ENCODE assay signal across 11 cellular contexts in the genomic region with DNA sequence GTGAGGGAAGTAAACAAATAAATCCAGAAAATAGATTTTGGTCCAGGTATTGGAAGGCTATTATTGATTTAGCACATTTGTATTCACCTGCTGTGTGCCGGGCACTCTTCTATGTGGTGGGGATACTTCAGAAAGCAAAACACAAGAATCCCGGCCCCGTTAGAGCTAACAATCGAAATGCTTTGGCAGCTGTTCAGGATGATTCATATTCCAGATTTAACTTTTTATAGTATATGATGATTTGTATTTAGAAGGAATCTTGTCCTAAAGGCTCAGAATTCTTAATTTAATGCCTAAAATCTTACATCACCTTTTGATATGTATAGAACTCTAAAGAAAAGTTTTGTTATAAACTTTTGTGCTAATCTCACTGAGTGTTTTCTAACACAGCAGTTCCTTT. TPM values are rescaled to one million over a fixed set of nuclear protein-coding genes. Genes with fewer than 3 reads are reported as not detected.
DNase-seq lines count a peak whose midpoint lies in the region; ATAC-seq and TF ChIP-seq lines count a peak whose summit lies in the region.
"Had no signal": no experiment of that assay in that cellular context is flagged by ENCODE, and none has a peak within 500 bp of the region (broad histone marks: within the 10 kb centered on the region; RNA-seq: fewer than 3 reads in every experiment).

No MANE protein-coding gene starts in this region.

- 71% methylated on average over 4 of the region's 4 CpGs for WGBS in mesenchymal stem cell

- H4K91ac ChIP-seq in mesenchymal stem cell (ENCODE audit: low read length), result no peak overlapping the region

- TF ChIP-seq POLR2A in uterus (IDR thresholded peaks at IDR 0.05), result no peak

- H2BK12ac ChIP-seq in mesenchymal stem cell (ENCODE audit: low read length in 2 of 2), result no peak overlapping the region

- TF ChIP-seq CTCF in chondrocyte (IDR thresholded peaks at IDR 0.05) (no peak), uterus (IDR thresholded peaks at IDR 0.05) (no peak)

- no peak overlapping the region for H3K18ac ChIP-seq in mesenchymal stem cell (ENCODE audit: low read depth in 1 of 2, low read length in 2 of 2)

- H2BK5ac ChIP-seq in mesenchymal stem cell (ENCODE audit: low read depth, low read length, poor library complexity, severe bottlenecking), result no peak overlapping the region

- H2BK15ac ChIP-seq in mesenchymal stem cell (ENCODE audit: low read depth, poor library complexity, severe bottlenecking), result no peak overlapping the region

- peak overlapping the region; percentile 67 for H3K9ac ChIP-seq in mesenchymal stem cell (ENCODE audit: low read length)

- no peaks in the 10 kb centered on the region for H3K9me3 Mint-ChIP-seq in chondrocyte (ENCODE audit: low read depth)
- H3K9me3 Mint-ChIP-seq: memory B cell had no signal

- H2AFZ ChIP-seq in mesenchymal stem cell (ENCODE audit: low read depth, low read length), result no peak overlapping the region

- H3K4me1 Mint-ChIP-seq in chondrocyte (ENCODE audit: low read depth), result peaks cover 35% of the 10 kb centered on the region
- H3K4me1 Mint-ChIP-seq: memory B cell had no signal

- H3K9me3 ChIP-seq in MG63, result no peaks in the 10 kb centered on the region
- no peaks in the 10 kb centered on the region for H3K9me3 ChIP-seq in mesenchymal stem cell (ENCODE audit: control insufficient read depth, low read length)
- no peaks in the 10 kb centered on the region for H3K9me3 ChIP-seq in uterus

- H3K4me1 ChIP-seq in mesenchymal stem cell (ENCODE audit: control insufficient read depth, insufficient read depth, low read depth, low read length), result peaks cover 3% of the 10 kb centered on the region
- H3K4me1 ChIP-seq in uterus, result no peaks in the 10 kb centered on the region

- peak; percentile 27 for DNase-seq in GM03348 (ENCODE audit: low spot score)
- peak; percentile 16 for DNase-seq in MG63
- no peak for DNase-seq in chondrocyte (ENCODE audit: low spot score)
- no peak for DNase-seq in mesenchymal stem cell
- no peak for DNase-seq in uterus
- DNase-seq: activated gamma-delta T cell had no signal

- no peak overlapping the region for H3K4me2 ChIP-seq in mesenchymal stem cell (ENCODE audit: low read length, poor library complexity, severe bottlenecking)

- H3K4me3 ChIP-seq in MG63 (no peak overlapping the region), mesenchymal stem cell (ENCODE audit: insufficient read depth in 1 of 2, low read depth in 1 of 2, low read length in 2 of 2) (peak overlapping the region in 1 of 2 experiments; percentile 58), uterus (no peak overlapping the region)

- H2BK120ac ChIP-seq in mesenchymal stem cell (ENCODE audit: low read depth, low read length), result no peak overlapping the region

- peaks cover 16% of the 10 kb centered on the region for H3K79me1 ChIP-seq in mesenchymal stem cell (replicated peaks; ENCODE audit: low read length, poor library complexity, severe bottlenecking)

- H3K36me3 Mint-ChIP-seq in chondrocyte (ENCODE audit: low read depth), result no peaks in the 10 kb centered on the region
- H3K36me3 Mint-ChIP-seq: memory B cell had no signal

- H3K4me3 Mint-ChIP-seq in chondrocyte (ENCODE audit: unreplicated experiment), result peak overlapping the region; percentile 26
- H3K4me3 Mint-ChIP-seq: memory B cell had no signal

- H3K14ac ChIP-seq in mesenchymal stem cell (ENCODE audit: low read length in 2 of 2), result no peak overlapping the region

- H3K27me3 ChIP-seq in MG63 (no peaks in the 10 kb centered on the region), mesenchymal stem cell (ENCODE audit: control insufficient read depth in 1 of 2, insufficient read depth in 1 of 2, low read length in 2 of 2) (no peaks in the 10 kb centered on the region), uterus (no peaks in the 10 kb centered on the region)

- no peak overlapping the region for H4K8ac ChIP-seq in mesenchymal stem cell (ENCODE audit: low read length)

- peak overlapping the region; percentile 32 for H3K27ac Mint-ChIP-seq in chondrocyte (ENCODE audit: unreplicated experiment)
- H3K27ac Mint-ChIP-seq: memory B cell, progenitor cell of endocrine pancreas had no signal

- no peak overlapping the region for H3K4ac ChIP-seq in mesenchymal stem cell (ENCODE audit: low read depth in 1 of 2, low read length in 2 of 2)

- ATAC-seq in HG02588 (IDR thresholded peaks at IDR 0.05; ENCODE audit: unreplicated experiment) (no peak), HG02623 (IDR thresholded peaks at IDR 0.05; ENCODE audit: unreplicated experiment) (no peak), HG02970 (IDR thresholded peaks at IDR 0.05; ENCODE audit: low FRiP score, unreplicated experiment) (no peak)

- no peaks in the 10 kb centered on the region for H3K27me3 Mint-ChIP-seq in chondrocyte (ENCODE audit: low read depth)
- H3K27me3 Mint-ChIP-seq: progenitor cell of endocrine pancreas had no signal

- H3K36me3 ChIP-seq in MG63 (no peaks in the 10 kb centered on the region; the same call in 1 of the 2 replicates), mesenchymal stem cell (ENCODE audit: control insufficient read depth in 1 of 2, insufficient read depth in 2 of 2, low read depth in 1 of 2, low read length in 2 of 2) (no peaks in the 10 kb centered on the region), uterus (no peaks in the 10 kb centered on the region)

- intact Hi-C loops in uterus (cut with DNase I; ENCODE audit: low total_unique reads), result no loop called here

- H2AK5ac ChIP-seq in mesenchymal stem cell (ENCODE audit: low read length, severe bottlenecking), result no peak overlapping the region

- no peak overlapping the region for H3K27ac ChIP-seq in mesenchymal stem cell (ENCODE audit: low read length, poor library complexity, severe bottlenecking)
- no peak overlapping the region for H3K27ac ChIP-seq in uterus

- H3K23ac ChIP-seq in mesenchymal stem cell (ENCODE audit: low read length in 2 of 2), result no peak overlapping the region

RNA-seq across cellular contexts. Expression of a gene that starts 28.0 kb away (rescaled TPM):
- total RNA-seq in MG63 (2014; rRNA removed; shearing (Covaris generic); ENCODE audit: low replicate concordance), result 2.5 and 3.7 TPM in 2 replicates
- total RNA-seq in chondrocyte (8.9 to 10.2 TPM (median 10.1 TPM) in 3 replicates), uterus (10 to 100 TPM in 3 of 4 donors, 1 to 10 TPM in 1; 2.3 to 27.6 (median 18.6) TPM)
- polyA plus RNA-seq in mesenchymal stem cell (2013, experiment 1 of 2), result 5.6 TPM
- 5.1 TPM for polyA plus RNA-seq in mesenchymal stem cell (2013, experiment 2 of 2)

Comparison
In these comparisons a context has a peak if more than half of its experiments do, and no peak if none do; other contexts are left out.
1. DNase-seq: peak in GM03348 (single experiment) and MG63 (single experiment); none in chondrocyte (single experiment), mesenchymal stem cell (single experiment) and uterus (0 of 2).